ENCODE assay signal across 2 cellular contexts in the genomic region with DNA sequence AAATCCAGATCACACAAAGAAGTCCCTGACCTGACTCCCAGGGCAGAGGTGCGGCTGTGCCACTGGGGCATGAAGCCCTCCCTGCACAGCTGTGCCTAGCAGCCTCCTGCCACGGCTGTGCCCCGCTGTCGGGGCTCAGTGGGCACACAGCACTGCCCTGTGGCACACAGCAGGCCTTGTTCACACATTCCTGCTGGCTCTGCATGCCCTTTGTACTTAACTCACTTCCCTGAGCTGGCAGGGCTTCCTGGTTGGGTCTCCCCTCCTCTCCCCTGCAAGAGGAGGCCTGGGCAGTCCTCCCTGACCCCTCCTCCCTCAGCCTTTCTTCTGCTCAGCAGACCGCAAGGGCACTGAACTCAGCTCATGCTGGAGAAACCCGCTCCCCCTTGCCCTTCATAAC.
A peak's percentile ranks its signal among the peaks of the same experiment; 100 is the strongest.
TF ChIP-seq lines count a peak whose summit lies in the region.

No MANE protein-coding gene starts in this region.

TF ChIP-seq in GM23338, 12 proteins besides CTCF, POLR2A, EP300 and RAD21 (continued from another document):
- TF ChIP-seq, protein P1, sequence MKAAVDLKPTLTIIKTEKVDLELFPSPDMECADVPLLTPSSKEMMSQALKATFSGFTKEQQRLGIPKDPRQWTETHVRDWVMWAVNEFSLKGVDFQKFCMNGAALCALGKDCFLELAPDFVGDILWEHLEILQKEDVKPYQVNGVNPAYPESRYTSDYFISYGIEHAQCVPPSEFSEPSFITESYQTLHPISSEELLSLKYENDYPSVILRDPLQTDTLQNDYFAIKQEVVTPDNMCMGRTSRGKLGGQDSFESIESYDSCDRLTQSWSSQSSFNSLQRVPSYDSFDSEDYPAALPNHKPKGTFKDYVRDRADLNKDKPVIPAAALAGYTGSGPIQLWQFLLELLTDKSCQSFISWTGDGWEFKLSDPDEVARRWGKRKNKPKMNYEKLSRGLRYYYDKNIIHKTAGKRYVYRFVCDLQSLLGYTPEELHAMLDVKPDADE (IDR thresholded peaks at IDR 0.05), result no peak
- no peak for TF ChIP-seq STAT1 (IDR thresholded peaks at IDR 0.05; ENCODE audit: unreplicated experiment)
TF ChIP-seq in GM23338: peak in this region for 0.

TF ChIP-seq in HepG2, 621 proteins besides CTCF, POLR2A, EP300 and RAD21 (continued from another document):
- TF ChIP-seq, protein P2, sequence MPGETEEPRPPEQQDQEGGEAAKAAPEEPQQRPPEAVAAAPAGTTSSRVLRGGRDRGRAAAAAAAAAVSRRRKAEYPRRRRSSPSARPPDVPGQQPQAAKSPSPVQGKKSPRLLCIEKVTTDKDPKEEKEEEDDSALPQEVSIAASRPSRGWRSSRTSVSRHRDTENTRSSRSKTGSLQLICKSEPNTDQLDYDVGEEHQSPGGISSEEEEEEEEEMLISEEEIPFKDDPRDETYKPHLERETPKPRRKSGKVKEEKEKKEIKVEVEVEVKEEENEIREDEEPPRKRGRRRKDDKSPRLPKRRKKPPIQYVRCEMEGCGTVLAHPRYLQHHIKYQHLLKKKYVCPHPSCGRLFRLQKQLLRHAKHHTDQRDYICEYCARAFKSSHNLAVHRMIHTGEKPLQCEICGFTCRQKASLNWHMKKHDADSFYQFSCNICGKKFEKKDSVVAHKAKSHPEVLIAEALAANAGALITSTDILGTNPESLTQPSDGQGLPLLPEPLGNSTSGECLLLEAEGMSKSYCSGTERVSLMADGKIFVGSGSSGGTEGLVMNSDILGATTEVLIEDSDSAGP (CRISPR knock-in tag; IDR thresholded peaks at IDR 0.05; ENCODE audit: borderline replicate concordance), result peak; percentile 29; the same call in 1 of the 2 replicates
- peak; percentile 52 for TF ChIP-seq HNF4A (CRISPR knock-in tag; IDR thresholded peaks at IDR 0.05)
- TF ChIP-seq POGZ (CRISPR knock-in tag; IDR thresholded peaks at IDR 0.05), result 0 out of 2 replicates have a peak, but pooled peaks have one; percentile 28
- peak; percentile 46; the same call in 1 of the 2 replicates for TF ChIP-seq RXRA (CRISPR knock-in tag; IDR thresholded peaks at IDR 0.05)
- TF ChIP-seq ZBTB21 (CRISPR knock-in tag; IDR thresholded peaks at IDR 0.05), result no peak
- TF ChIP-seq, protein P3, sequence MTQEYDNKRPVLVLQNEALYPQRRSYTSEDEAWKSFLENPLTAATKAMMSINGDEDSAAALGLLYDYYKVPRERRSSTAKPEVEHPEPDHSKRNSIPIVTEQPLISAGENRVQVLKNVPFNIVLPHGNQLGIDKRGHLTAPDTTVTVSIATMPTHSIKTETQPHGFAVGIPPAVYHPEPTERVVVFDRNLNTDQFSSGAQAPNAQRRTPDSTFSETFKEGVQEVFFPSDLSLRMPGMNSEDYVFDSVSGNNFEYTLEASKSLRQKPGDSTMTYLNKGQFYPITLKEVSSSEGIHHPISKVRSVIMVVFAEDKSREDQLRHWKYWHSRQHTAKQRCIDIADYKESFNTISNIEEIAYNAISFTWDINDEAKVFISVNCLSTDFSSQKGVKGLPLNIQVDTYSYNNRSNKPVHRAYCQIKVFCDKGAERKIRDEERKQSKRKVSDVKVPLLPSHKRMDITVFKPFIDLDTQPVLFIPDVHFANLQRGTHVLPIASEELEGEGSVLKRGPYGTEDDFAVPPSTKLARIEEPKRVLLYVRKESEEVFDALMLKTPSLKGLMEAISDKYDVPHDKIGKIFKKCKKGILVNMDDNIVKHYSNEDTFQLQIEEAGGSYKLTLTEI (CRISPR knock-in tag; conservative IDR thresholded peaks at IDR 0.05), result no peak
- TF ChIP-seq EHMT2 (IDR thresholded peaks at IDR 0.05; ENCODE audit: borderline replicate concordance, low read depth, low read length), result no peak
- no peak for TF ChIP-seq ZNF260 (CRISPR knock-in tag; IDR thresholded peaks at IDR 0.05; ENCODE audit: borderline replicate concordance, low read depth)
- peak; percentile 53; the same call in 1 of the 2 replicates for TF ChIP-seq ELF3 (CRISPR knock-in tag; IDR thresholded peaks at IDR 0.05)
- TF ChIP-seq ZSCAN25 (CRISPR knock-in tag; IDR thresholded peaks at IDR 0.05), result peak; percentile 99
- peak; percentile 41; the same call in 1 of the 2 replicates for TF ChIP-seq GATAD2A (CRISPR knock-in tag; IDR thresholded peaks at IDR 0.05)
- TF ChIP-seq MYNN (CRISPR knock-in tag; IDR thresholded peaks at IDR 0.05; ENCODE audit: low read depth), result no peak
TF ChIP-seq in HepG2: peak in this region for 20.
